8 cellular contexts compared by ENCODE assay signal in genomic region chr15:100873029-100873677, GRCh38. TPM values are rescaled to one million over a fixed set of nuclear protein-coding genes. Genes with fewer than 3 reads are reported as not detected.
DNase-seq lines count a peak whose midpoint lies in the region; ATAC-seq, FAIRE-seq and TF ChIP-seq lines count a peak whose summit lies in the region.

No MANE protein-coding gene starts in this region.

- H3K4me1 Mint-ChIP-seq in WTC11 = peaks cover 17% of the 10 kb centered on the region
- H3K4me1 Mint-ChIP-seq in mesothelial cell of epicardium = no peaks in the 10 kb centered on the region

- no peak overlapping the region for H3K27ac ChIP-seq in tibial artery

- no peak overlapping the region for H3K4me3 ChIP-seq in tibial artery

- H3K27me3 Mint-ChIP-seq in WTC11 (ENCODE audit: low read depth) = peaks cover 38% of the 10 kb centered on the region
- peaks cover 53% of the 10 kb centered on the region for H3K27me3 Mint-ChIP-seq in mesothelial cell of epicardium (ENCODE audit: low read depth)

- no peaks in the 10 kb centered on the region for H3K36me3 ChIP-seq in tibial artery

- no peak for DNase-seq in activated CD4-positive, CD25-positive, alpha-beta regulatory T cell (lab: John Stamatoyannopoulos, UW)
- DNase-seq in NCI-H2196 treated with DMSO at 0.1 percent for 48 hours (lab: John Stamatoyannopoulos, UW; ENCODE audit: unreplicated experiment) (peak; percentile 36), WTC11 (ENCODE audit: low spot score) (peak; percentile 71), mesothelial cell of epicardium (ENCODE audit: low spot score in 2 of 2, unreplicated experiment in 2 of 2) (peak in 1 of 2 experiments; percentile 71), tibial artery (peak in 1 of 2 donors; percentile 84)

- no peak overlapping the region for H3K4me3 Mint-ChIP-seq in WTC11
- H3K4me3 Mint-ChIP-seq in mesothelial cell of epicardium = no peak overlapping the region

- H3K9me3 Mint-ChIP-seq in WTC11 (peaks cover 5% of the 10 kb centered on the region; the same call in 1 of the 2 replicates), mesothelial cell of epicardium (peaks cover 10% of the 10 kb centered on the region)

- peak; percentile 33 to 47 for ATAC-seq in activated CD4-positive, CD25-positive, alpha-beta regulatory T cell treated with anti-CD3 and anti-CD28 coated beads, Interleukin-2, amount 50 U/mL, for 24 hours
- ATAC-seq in HG02852 (IDR thresholded peaks at IDR 0.05; ENCODE audit: unreplicated experiment) = peak; percentile 57
- ATAC-seq in WTC11 = peak; percentile 47

- H3K9me3 ChIP-seq in tibial artery = no peaks in the 10 kb centered on the region

- POLR2A ChIA-PET in WTC11 (lab: Charles Lee) = no interaction called here

- peaks cover 0 to 4% of the 10 kb centered on the region in 2 donors for H3K27me3 ChIP-seq in tibial artery

- FAIRE-seq in endometrium (lab: Jason Lieb, UNC) = peak; percentile 84

- H3K36me3 Mint-ChIP-seq in WTC11 = no peaks in the 10 kb centered on the region
- no peaks in the 10 kb centered on the region for H3K36me3 Mint-ChIP-seq in mesothelial cell of epicardium

- CTCF ChIA-PET in WTC11 (lab: Charles Lee) = interaction anchor here (0.5 to 2.8 kb wide), 53 partner anchors 9 to 1027 kb away, joined by 3 to 34 read pairs (median 5); partner anchors contain the start of genes ADAMTS17, ASB7, LINS1 and LRRK1

- TF ChIP-seq CTCF in WTC11 (IDR thresholded peaks at IDR 0.05) (peak; percentile 83), mesothelial cell of epicardium (IDR thresholded peaks at IDR 0.05; ENCODE audit: unreplicated experiment) (peak; percentile 88), tibial artery (IDR thresholded peaks at IDR 0.05) (peak; percentile 89 to 93)

- intact Hi-C loops in tibial artery (cut with DNase I; ENCODE audit: low total_unique reads) = loop anchor here (5.0 kb wide), 1 partner anchor 241 kb away; no protein-coding TSS in a partner anchor

- H3K4me1 ChIP-seq in tibial artery = no peaks in the 10 kb centered on the region

- no peak overlapping the region for H3K27ac Mint-ChIP-seq in WTC11
- no peak overlapping the region for H3K27ac Mint-ChIP-seq in mesothelial cell of epicardium

TF ChIP-seq in WTC11, 78 proteins besides CTCF, POLR2A, EP300 and RAD21 (continues in another document):
- TF ChIP-seq ELF4 (CRISPR knock-in tag; IDR thresholded peaks at IDR 0.05; ENCODE audit: low read depth) (no peak), ZNF416 (CRISPR knock-in tag; IDR thresholded peaks at IDR 0.05) (no peak), HMGA2 (CRISPR knock-in tag; IDR thresholded peaks at IDR 0.05) (no peak), GABPB1 (CRISPR knock-in tag; IDR thresholded peaks at IDR 0.05) (no peak), PRDM15 (CRISPR knock-in tag; IDR thresholded peaks at IDR 0.05) (no peak), KAT7 (CRISPR knock-in tag; IDR thresholded peaks at IDR 0.05; ENCODE audit: borderline replicate concordance) (no peak), FOXP1 (CRISPR knock-in tag; IDR thresholded peaks at IDR 0.05; ENCODE audit: borderline replicate concordance) (no peak), ESRRA (CRISPR knock-in tag; IDR thresholded peaks at IDR 0.05; ENCODE audit: borderline replicate concordance) (no peak), NR1H2 (CRISPR knock-in tag; IDR thresholded peaks at IDR 0.05) (no peak), JUN (CRISPR knock-in tag; IDR thresholded peaks at IDR 0.05) (no peak), ZNF138 (CRISPR knock-in tag; conservative IDR thresholded peaks at IDR 0.05) (no peak), FOXK1 (CRISPR knock-in tag; IDR thresholded peaks at IDR 0.05) (no peak), RORB (CRISPR knock-in tag; IDR thresholded peaks at IDR 0.05) (no peak), NFE2L1 (CRISPR knock-in tag; IDR thresholded peaks at IDR 0.05) (no peak), IRF1 (CRISPR knock-in tag; IDR thresholded peaks at IDR 0.05) (no peak), ERG (CRISPR knock-in tag; IDR thresholded peaks at IDR 0.05) (no peak), ZNF425 (CRISPR knock-in tag; conservative IDR thresholded peaks at IDR 0.05) (no peak), AR (CRISPR knock-in tag; IDR thresholded peaks at IDR 0.05) (no peak)

RNA-seq across cellular contexts. Expression of gene ALDH1A3, which starts 6.5 kb away (rescaled TPM):
- total RNA-seq in WTC11 (2021) = 9.9 to 14.0 TPM (median 10.7 TPM) in 3 replicates
- not detected in 3 replicates for total RNA-seq in mesothelial cell of epicardium

RNA-seq across cellular contexts. Expression of gene LRRK1, which starts 46.0 kb away (rescaled TPM):
- total RNA-seq in WTC11 (2021) = 5.9 to 7.6 TPM (median 6.3 TPM) in 3 replicates
- total RNA-seq in mesothelial cell of epicardium = 1.4 to 2.3 TPM (median 2.0 TPM) in 3 replicates

Comparison
In these comparisons a context has a peak if more than half of its experiments do, and no peak if none do; other contexts are left out.
1. DNase-seq: peak in NCI-H2196 treated with DMSO at 0.1 percent for 48 hours (single experiment) and WTC11 (single experiment); none in activated CD4-positive, CD25-positive, alpha-beta regulatory T cell (0 of 4).
2. Peak in every context shown above with its lines, with median percentiles within 50 percentile points of each other: ATAC-seq and CTCF ChIP-seq.